ENCODE assay signal across 8 cellular contexts in the genomic region with DNA sequence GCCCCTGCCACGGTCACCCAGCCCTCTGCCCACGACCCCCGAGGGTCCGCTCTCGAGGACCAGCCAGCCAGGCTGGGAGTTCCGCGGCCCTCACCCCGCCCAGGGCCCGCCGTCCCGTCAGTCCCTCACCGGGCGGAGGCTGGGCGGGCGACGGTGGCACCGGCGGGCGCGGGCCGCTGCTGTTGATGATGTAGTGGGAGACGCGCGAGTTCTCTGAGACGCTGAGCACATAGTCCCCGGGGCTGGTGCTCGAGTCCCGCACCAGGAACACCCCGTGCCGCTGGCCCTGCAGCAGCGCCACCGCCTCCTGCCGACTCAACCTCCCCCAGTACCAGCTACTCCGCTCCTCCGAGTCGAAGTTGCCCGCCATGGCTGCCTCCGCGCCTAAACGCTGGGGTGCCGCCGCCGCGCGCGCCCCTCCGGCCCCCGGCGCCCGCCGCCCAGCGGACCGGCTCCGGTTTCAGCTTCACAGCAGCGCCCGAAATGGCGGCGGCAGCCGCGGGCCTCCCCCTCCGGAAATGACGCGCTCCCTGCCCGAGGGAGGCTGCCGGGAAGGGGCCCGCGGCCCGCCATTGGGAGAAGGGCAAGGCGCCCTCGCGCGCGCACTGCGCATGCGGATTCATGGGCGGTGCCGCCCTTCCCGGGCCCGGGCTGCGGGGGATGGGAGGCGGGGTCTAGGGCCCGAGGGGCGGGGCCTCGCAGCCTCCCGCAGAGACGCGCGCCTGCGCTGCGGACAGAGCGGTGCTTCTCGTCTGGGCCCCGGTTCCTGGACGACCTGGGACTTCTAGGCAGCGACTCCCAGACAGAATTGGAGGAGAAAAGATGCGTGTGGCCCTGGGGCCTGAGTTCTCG. TPM values are rescaled to one million over a fixed set of nuclear protein-coding genes. Genes with fewer than 3 reads are reported as not detected.
A peak's percentile ranks its signal among the peaks of the same experiment; 100 is the strongest.
DNase-seq lines count a peak whose midpoint lies in the region; ATAC-seq and TF ChIP-seq lines count a peak whose summit lies in the region.

A gene (minus strand): TSS at position 485 of the 852 bp plus-strand sequence. CDS start 115 bp downstream, at position 370.

- 1 to 4% methylated on average over 25 to 97 of the region's 97 CpGs for WGBS in endodermal cell (ENCODE audit: insufficient coverage in 1 of 2, insufficient read length in 1 of 2), 2 experiments

- H3K9me3 Mint-ChIP-seq in Caco-2 (ENCODE audit: unreplicated experiment), result no peaks in the 10 kb centered on the region
- no peaks in the 10 kb centered on the region for H3K9me3 Mint-ChIP-seq in endodermal cell

- H3K9ac ChIP-seq in HUES48 (ENCODE audit: low read depth, low read length) (peak within 1 kb of the TSS; percentile 95), NT2/D1 (ENCODE audit: insufficient read length, low read depth) (peak within 1 kb of the TSS; percentile 98), endodermal cell (ENCODE audit: extremely low read depth, low read length, poor library complexity, severe bottlenecking) (peak within 1 kb of the TSS; percentile 95)

- H3K36me3 Mint-ChIP-seq in Caco-2 (ENCODE audit: insufficient read depth, unreplicated experiment), result peaks cover 64% of the 10 kb centered on the region
- peaks cover 22% of the 10 kb centered on the region for H3K36me3 Mint-ChIP-seq in endodermal cell (ENCODE audit: low read depth)

- H3K27ac ChIP-seq in HUES48 (ENCODE audit: low read depth, low read length) (peak within 1 kb of the TSS; percentile 95), endodermal cell (ENCODE audit: low read depth, low read length) (peak within 1 kb of the TSS; percentile 86)

- CTCF ChIA-PET in Caco-2 (lab: Charles Lee), result interaction anchor here (0.6 to 4.1 kb wide), 3 partner anchors 60 to 603 kb away, joined by 3 to 17 read pairs (median 6); a partner anchor contains a TSS

- H3K9me3 ChIP-seq in Caco-2, result no peaks in the 10 kb centered on the region
- H3K9me3 ChIP-seq in HUES48 (ENCODE audit: control insufficient read depth, insufficient read depth, low read length), result no peaks in the 10 kb centered on the region
- no peaks in the 10 kb centered on the region for H3K9me3 ChIP-seq in NT2/D1 (ENCODE audit: insufficient read depth, low read length)
- no peaks in the 10 kb centered on the region for H3K9me3 ChIP-seq in endodermal cell (ENCODE audit: control insufficient read depth, low read length)

- H3K27me3 ChIP-seq in Caco-2 (replicated peaks; ENCODE audit: control insufficient read depth, insufficient read depth, low read length) (no peaks in the 10 kb centered on the region), HUES48 (ENCODE audit: control insufficient read depth, insufficient read depth, low read length) (no peaks in the 10 kb centered on the region), NT2/D1 (ENCODE audit: insufficient read depth, insufficient read length) (no peaks in the 10 kb centered on the region), endodermal cell (ENCODE audit: control insufficient read depth, insufficient read depth, low read length, poor library complexity, severe bottlenecking) (no peaks in the 10 kb centered on the region)

- peak within 1 kb of the TSS; percentile 99 for H3K4me3 ChIP-seq in Caco-2 (ENCODE audit: low read depth, low read length)
- peak within 1 kb of the TSS; percentile 99 for H3K4me3 ChIP-seq in HUES48 (ENCODE audit: low read depth, low read length)
- peak within 1 kb of the TSS; percentile 88 for H3K4me3 ChIP-seq in NT2/D1 (ENCODE audit: insufficient read length, low read depth)
- peak within 1 kb of the TSS; percentile 91 for H3K4me3 ChIP-seq in endodermal cell (ENCODE audit: low read length)

- peak; percentile 81 for ATAC-seq in GM21381 (IDR thresholded peaks at IDR 0.05; ENCODE audit: unreplicated experiment)

- H3K27me3 Mint-ChIP-seq in Caco-2 (ENCODE audit: insufficient read depth, unreplicated experiment), result no peaks in the 10 kb centered on the region
- peaks cover 2% of the 10 kb centered on the region for H3K27me3 Mint-ChIP-seq in endodermal cell (ENCODE audit: insufficient read depth)

- H3K4me1 ChIP-seq in Caco-2 (peaks cover 9% of the 10 kb centered on the region; the same call in 1 of the 2 replicates), HUES48 (ENCODE audit: control insufficient read depth, insufficient read depth, low read length) (peaks cover 6% of the 10 kb centered on the region; the same call in 1 of the 2 replicates), NT2/D1 (ENCODE audit: insufficient read depth, insufficient read length) (no peaks in the 10 kb centered on the region), endodermal cell (ENCODE audit: control insufficient read depth, insufficient read depth, low read length) (no peaks in the 10 kb centered on the region)

- H3K36me3 ChIP-seq in Caco-2 (ENCODE audit: control insufficient read depth, insufficient read depth, low read length) (no peaks in the 10 kb centered on the region; the same call in 1 of the 2 replicates), HUES48 (ENCODE audit: control insufficient read depth, insufficient read depth, low read length) (peaks cover 17% of the 10 kb centered on the region), NT2/D1 (ENCODE audit: insufficient read depth, insufficient read length, low read length) (peaks cover 26% of the 10 kb centered on the region), endodermal cell (ENCODE audit: control insufficient read depth, insufficient read depth, low read length) (peaks cover 31% of the 10 kb centered on the region)

- intact Hi-C loops in Caco-2 (cut with micrococcal nuclease; ENCODE audit: unreplicated experiment), result loop anchor here (1.0 to 10.0 kb wide), 4 partner anchors 29 to 169 kb away; a partner anchor contains a TSS

- H3K27ac Mint-ChIP-seq in Caco-2 (ENCODE audit: unreplicated experiment) (peak within 1 kb of the TSS; percentile 94), endodermal cell (peak within 1 kb of the TSS; percentile 91)

- no TSS peak for BruUV-seq in Caco-2 (replicated peaks; lab: Mats Ljungman, UMichigan)

- H3K4me1 Mint-ChIP-seq in Caco-2 (ENCODE audit: low read depth, unreplicated experiment) (peaks cover 13% of the 10 kb centered on the region), endodermal cell (peaks cover 11% of the 10 kb centered on the region)

- TF ChIP-seq CTCF in Caco-2 (IDR thresholded peaks at IDR 0.05; ENCODE audit: insufficient read depth in 1 of 2, low read depth in 1 of 2, low read length in 1 of 2, severe bottlenecking in 1 of 2, unreplicated experiment in 1 of 2) (no peak), endodermal cell (conservative IDR thresholded peaks at IDR 0.05) (no peak)

- DNase-seq in Caco-2, result peak; percentile 96 to 99
- DNase-seq in NT2/D1 (ENCODE audit: low read depth, low spot score), result peak; percentile 84
- peak; percentile 88 for DNase-seq in activated CD8-positive, alpha-beta memory T cell treated with anti-CD3 and anti-CD28 coated beads, Interleukin-2, amount 50 U/mL, for 24 hours (ENCODE audit: extremely low read depth)
- DNase-seq in endodermal cell, result peak; percentile 100
- DNase-seq in mesenteric fat pad (ENCODE audit: low spot score), result peak; percentile 100
- DNase-seq in stimulated activated CD8-positive, alpha-beta memory T cell treated with anti-CD3 and anti-CD28 coated beads, Interleukin-15, amount 100 ng/mL, for 1 hour (ENCODE audit: low read depth), result peak; percentile 94

- H3K4me3 Mint-ChIP-seq in Caco-2 (ENCODE audit: unreplicated experiment) (peak within 1 kb of the TSS; percentile 93), endodermal cell (peak within 1 kb of the TSS; percentile 86)

- POLR2A ChIA-PET in Caco-2 (lab: Charles Lee), result interaction anchor here (0.5 to 1.7 kb wide), 12 partner anchors 12 to 959 kb away, joined by 3 to 7 read pairs (median 4); a partner anchor contains a TSS

RNA-seq across cellular contexts. Expression of the gene that starts here (rescaled TPM):
- total RNA-seq in Caco-2 (2022) (70.0 and 72.3 TPM in 2 replicates), endodermal cell (10 to 100 TPM; 50.5 to 52.3 TPM), mesenteric fat pad (97.0 TPM)
- 44.9 TPM for polyA plus RNA-seq in endodermal cell (2013, experiment 1 of 2)
- 43.6 TPM for polyA plus RNA-seq in endodermal cell (2013, experiment 2 of 2)

Comparison
In these comparisons a context has a peak if more than half of its experiments do, and no peak if none do; other contexts are left out.
1. Peak in every context shown above with its lines: DNase-seq, ATAC-seq, H3K4me3 ChIP-seq and H3K27ac ChIP-seq.